In the genomic region with DNA sequence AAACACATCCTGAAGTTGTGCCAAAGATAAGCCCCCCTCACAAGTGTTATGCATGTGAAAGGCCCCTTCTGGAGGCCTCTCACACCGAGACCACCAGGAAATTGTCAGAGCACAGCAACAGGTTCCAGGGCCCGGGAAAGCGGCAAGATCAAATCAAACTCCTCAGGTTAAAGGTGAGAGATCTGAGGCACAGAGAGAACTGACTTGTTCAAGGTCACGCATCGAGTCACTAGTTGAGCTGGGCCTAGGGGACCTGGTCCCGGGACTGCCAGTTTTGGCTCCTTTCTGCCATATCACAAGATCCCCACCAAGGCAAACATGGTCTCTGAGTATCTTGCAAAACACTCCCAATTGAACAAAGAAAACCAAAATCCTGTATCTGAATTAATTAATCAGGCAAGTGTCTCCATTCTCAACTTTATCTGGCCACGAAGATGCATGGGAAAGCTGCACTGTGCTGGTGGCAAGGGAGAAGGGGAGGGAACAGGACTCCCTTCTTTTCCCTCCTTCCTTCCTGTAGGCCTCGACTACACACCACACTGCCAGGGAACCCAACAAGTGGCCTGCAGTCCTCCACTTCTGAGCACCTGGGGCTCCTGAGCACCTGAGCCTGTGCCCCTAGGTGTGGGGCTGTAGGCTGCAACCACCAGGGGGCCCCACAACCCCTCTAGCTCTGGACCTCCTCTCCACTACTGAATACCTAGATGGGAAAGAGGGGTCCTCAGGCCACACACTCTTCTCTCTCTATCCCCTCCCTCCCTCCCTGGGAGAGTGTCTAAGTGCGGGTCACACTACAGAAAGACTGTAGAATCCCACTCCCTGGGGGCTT, we compare ENCODE assay signal across 8 cellular contexts. TPM values are rescaled to one million over a fixed set of nuclear protein-coding genes. Genes with fewer than 3 reads are reported as not detected.
DNase-seq lines count a peak whose midpoint lies in the region; ATAC-seq and TF ChIP-seq lines count a peak whose summit lies in the region.

No MANE protein-coding gene starts in this region.

- H3K23me2 ChIP-seq in H9 (ENCODE audit: insufficient read length, low read depth, low read length, poor library complexity, severe bottlenecking), result no peaks in the 10 kb centered on the region

- peaks cover 46 to 92% (median 87%) of the 10 kb centered on the region in 3 experiments for H3K36me3 Mint-ChIP-seq in H9 (ENCODE audit: insufficient read depth in 1 of 3, low read depth in 3 of 3)
- H3K36me3 Mint-ChIP-seq in central memory CD8-positive, alpha-beta T cell (ENCODE audit: insufficient read depth), result peaks cover 45% of the 10 kb centered on the region

- no peaks in the 10 kb centered on the region; the same call in 1 of the 2 replicates for H3K4me1 ChIP-seq in H9 (ENCODE audit: insufficient read depth, low read length)

- H2BK20ac ChIP-seq in H9 (ENCODE audit: low read depth, low read length, poor library complexity, severe bottlenecking), result no peak overlapping the region

- no peak overlapping the region for H2AK5ac ChIP-seq in H9 (ENCODE audit: insufficient read length, low read length)

- peak overlapping the region; percentile 73 to 82 (median 77); a peak in 6 of 7 replicates for H3K27ac Mint-ChIP-seq in H9
- H3K27ac Mint-ChIP-seq in central memory CD8-positive, alpha-beta T cell (ENCODE audit: low read depth), result peak overlapping the region; percentile 85

- H3K18ac ChIP-seq in H9 (ENCODE audit: insufficient read length, low read depth, low read length), result no peak overlapping the region

- H3K4me2 ChIP-seq in H9 (ENCODE audit: insufficient read depth, insufficient read length, low read length), result no peak overlapping the region

- no peaks in the 10 kb centered on the region for H4K20me1 ChIP-seq in H9 (ENCODE audit: control insufficient read depth, insufficient read depth, insufficient read length)

- H3K56ac ChIP-seq in H9 (ENCODE audit: insufficient read length, low read depth, low read length), result no peak overlapping the region

- no peak overlapping the region for H4K8ac ChIP-seq in H9 (replicated peaks; ENCODE audit: insufficient read length, low read depth, low read length)

- H3K14ac ChIP-seq in H9 (ENCODE audit: insufficient read depth, low read length), result no peak overlapping the region

- no peak overlapping the region for H2AFZ ChIP-seq in H9 (ENCODE audit: low read length)

- H3K9me3 ChIP-seq in H9 (ENCODE audit: control insufficient read depth, low read depth, low read length), result no peaks in the 10 kb centered on the region

- H4K91ac ChIP-seq in H9 (ENCODE audit: insufficient read length, low read depth, low read length), result no peak overlapping the region

- H2BK5ac ChIP-seq in H9 (ENCODE audit: insufficient read length, low read length), result no peak overlapping the region

- H2BK12ac ChIP-seq in H9 (ENCODE audit: insufficient read length, low read depth, low read length), result no peak overlapping the region

- H3K23ac ChIP-seq in H9 (ENCODE audit: insufficient read length, low read depth, low read length), result no peak overlapping the region

- no CpG with 5 or more reads among the region's 9 CpGs for WGBS in H9 (ENCODE audit: extremely low coverage, insufficient read length, low lambda C conversion rate)

- peak; percentile 37 for DNase-seq in 8988T
- peak; percentile 80 for DNase-seq in H9
- DNase-seq in central memory CD8-positive, alpha-beta T cell (ENCODE audit: low spot score in 2 of 2), result peak; percentile 47
- peak; percentile 28 to 49 for DNase-seq in lung microvascular endothelial cell (ENCODE audit: low read depth in 2 of 2)
- DNase-seq in substantia nigra (lab: John Stamatoyannopoulos, UW), result peak in 5 of 49 donors; percentile 15 to 43 (median 31)
- no peak for DNase-seq in caudate nucleus (lab: John Stamatoyannopoulos, UW)
- DNase-seq in pons (ENCODE audit: low spot score), result no peak

- H3K27ac ChIP-seq in H9 (ENCODE audit: insufficient read length, low read depth, low read length), result no peak overlapping the region
- peak overlapping the region; percentile 59 for H3K27ac ChIP-seq in substantia nigra (ENCODE audit: low read depth, low read length, poor library complexity, severe bottlenecking)
- no peak overlapping the region for H3K27ac ChIP-seq in caudate nucleus (ENCODE audit: low read depth, low read length)

- H3T11ph ChIP-seq in H9 (ENCODE audit: low read length), result no peak overlapping the region

- no peaks in the 10 kb centered on the region for H3K9me3 Mint-ChIP-seq in H9
- no peaks in the 10 kb centered on the region for H3K9me3 Mint-ChIP-seq in central memory CD8-positive, alpha-beta T cell

- H3K4me3 Mint-ChIP-seq in H9, result peak overlapping the region in 1 of 2 experiments; percentile 2; a peak in 2 of 5 replicates
- no peak overlapping the region for H3K4me3 Mint-ChIP-seq in central memory CD8-positive, alpha-beta T cell

- peak; percentile 83 for TF ChIP-seq CTCF in H9 (conservative IDR thresholded peaks at IDR 0.05)

- H2BK120ac ChIP-seq in H9 (ENCODE audit: low read depth, low read length, poor library complexity, severe bottlenecking), result no peak overlapping the region

- no peaks in the 10 kb centered on the region; the same call in 1 of the 2 replicates for H3K79me2 ChIP-seq in H9 (ENCODE audit: insufficient read depth, low read length)

- peak; percentile 81 to 87 for ATAC-seq in activated CD4-positive, CD25-positive, alpha-beta regulatory T cell treated with anti-CD3 and anti-CD28 coated beads, Interleukin-2, amount 50 U/mL, for 24 hours
- peak; percentile 89 for ATAC-seq in central memory CD8-positive, alpha-beta T cell (replicated peaks; ENCODE audit: extremely low read depth, poor library complexity, severe bottlenecking)

- peaks cover 27 to 38% of the 10 kb centered on the region in 2 experiments for H3K4me1 Mint-ChIP-seq in H9
- peaks cover 17% of the 10 kb centered on the region for H3K4me1 Mint-ChIP-seq in central memory CD8-positive, alpha-beta T cell

- H3K27me3 Mint-ChIP-seq in H9 (ENCODE audit: low read depth), result no peaks in the 10 kb centered on the region
- no peaks in the 10 kb centered on the region for H3K27me3 Mint-ChIP-seq in central memory CD8-positive, alpha-beta T cell

- H3K27me3 ChIP-seq in H9 (ENCODE audit: insufficient read depth, low read length), result no peaks in the 10 kb centered on the region

- no peaks in the 10 kb centered on the region for H3K79me1 ChIP-seq in H9 (ENCODE audit: insufficient read depth, low read depth, low read length, poor library complexity, severe bottlenecking)

- H3K9ac ChIP-seq in H9 (ENCODE audit: extremely low read depth, insufficient read length, low read length), result no peak overlapping the region

- no peak overlapping the region for H2BK15ac ChIP-seq in H9 (ENCODE audit: low read depth, low read length)

- no peak overlapping the region for H3K4ac ChIP-seq in H9 (ENCODE audit: low read depth, low read length)

- H4K5ac ChIP-seq in H9 (ENCODE audit: insufficient read length, low read depth, low read length), result no peak overlapping the region

RNA-seq across cellular contexts. Expression of a gene that starts 37.3 kb away (rescaled TPM):
- total RNA-seq in H9 (2021) (318 and 322 TPM in 2 replicates), lung microvascular endothelial cell (37.5 and 46.0 TPM in 2 replicates)

Comparison
In these comparisons a context has a peak if more than half of its experiments do, and no peak if none do; other contexts are left out.
1. DNase-seq: peak in 8988T (single experiment), H9 (single experiment), central memory CD8-positive, alpha-beta T cell (2 of 2) and lung microvascular endothelial cell (2 of 2); none in caudate nucleus (0 of 61) and pons (single experiment).